ENCODE assay signal across 18 cellular contexts in genomic region chr11:44765676-44766075, GRCh38. TPM values are rescaled to one million over a fixed set of nuclear protein-coding genes. Genes with fewer than 3 reads are reported as not detected.
DNase-seq lines count a peak whose midpoint lies in the region; ATAC-seq and TF ChIP-seq lines count a peak whose summit lies in the region.
"Had no signal": no experiment of that assay in that cellular context is flagged by ENCODE, and none has a peak within 500 bp of the region (broad histone marks: within the 10 kb centered on the region; RNA-seq: fewer than 3 reads in every experiment).

No MANE protein-coding gene starts in this region.

- H3K4me3 ChIP-seq in heart right ventricle, result no peak overlapping the region
- no peak overlapping the region for H3K4me3 ChIP-seq in colonic mucosa
- H3K4me3 ChIP-seq in muscle layer of duodenum (ENCODE audit: low read depth in 1 of 2, low read length in 2 of 2), result peak overlapping the region in 1 of 2 donors; percentile 15
- no peak overlapping the region for H3K4me3 ChIP-seq in transverse colon
- H3K4me3 ChIP-seq: mucosa of descending colon, psoas muscle, testis had no signal

- H3K9ac ChIP-seq in colonic mucosa (ENCODE audit: low read depth in 2 of 2, low read length in 2 of 2), result no peak overlapping the region

- in situ Hi-C loops in transverse colon (cut with MboI; ENCODE audit: low pct_ligation_motif_present in 1 of 4, low pct_unique_long_range_greater_than_20kb in 1 of 4, low sequenced_read_pairs in 3 of 4), result no loop called here

- ATAC-seq in heart right ventricle, result no peak
- no peak for ATAC-seq in Right ventricle myocardium inferior
- ATAC-seq: activated CD8-positive, alpha-beta memory T cell treated with anti-CD3 and anti-CD28 coated beads, Interleukin-2, amount 10 ng/mL, durations not matched to agents 7 days and 5 days; T-cell had no signal

- DNase-seq in heart right ventricle (no peak), Right ventricle myocardium inferior (ENCODE audit: missing footprints) (no peak), colonic mucosa (no peak), transverse colon (no peak), RKO (ENCODE audit: low spot score) (no peak), dedifferentiated amniotic fluid mesenchymal stem cell (ENCODE audit: extremely low spot score) (no peak), 8988T (no peak)
- DNase-seq: activated CD4-positive, CD25-positive, alpha-beta regulatory T cell; activated CD8-positive, alpha-beta memory T cell treated with anti-CD3 and anti-CD28 coated beads, Interleukin-2, amount 10 ng/mL, durations not matched to agents 7 days and 5 days; activated naive CD4-positive, alpha-beta T cell; COR-L47; NCI-H187 treated with DMSO at 0.1 percent for 48 hours; NCI-H526 treated with DMSO at 0.1 percent for 48 hours; T-cell had no signal

- H3K36me3 ChIP-seq in heart right ventricle (peaks cover 0 to 15% (median 0%) of the 10 kb centered on the region in 9 donors), colonic mucosa (no peaks in the 10 kb centered on the region), muscle layer of duodenum (ENCODE audit: control insufficient read depth in 1 of 2, insufficient read depth in 2 of 2, low read length in 2 of 2) (no peaks in the 10 kb centered on the region), transverse colon (no peaks in the 10 kb centered on the region)

- peaks cover 21 to 84% (median 69%) of the 10 kb centered on the region in 9 donors for H3K4me1 ChIP-seq in heart right ventricle
- H3K4me1 ChIP-seq in colonic mucosa, result no peaks in the 10 kb centered on the region
- peaks cover 25 to 44% of the 10 kb centered on the region in 2 donors for H3K4me1 ChIP-seq in muscle layer of duodenum (ENCODE audit: control insufficient read depth in 1 of 2, insufficient read depth in 2 of 2, low read length in 2 of 2)
- peaks cover 5 to 35% (median 22%) of the 10 kb centered on the region in 4 donors for H3K4me1 ChIP-seq in transverse colon

- intact Hi-C loops in heart right ventricle (cut with DNase I), result loop anchor here in 1 of 10 donors (5.0 kb wide), 1 partner anchor 127 kb away; no protein-coding TSS in a partner anchor
- intact Hi-C loops in Right ventricle myocardium inferior (cut with DNase I), result loop anchor here (2.0 kb wide), 3 partner anchors 39 to 201 kb away; partner anchors contain the start of genes CD82 and TSPAN18
- intact Hi-C loops in colonic mucosa (cut with DNase I), result no loop called here
- intact Hi-C loops in transverse colon (cut with DNase I; ENCODE audit: low total_unique reads), result no loop called here

- no peaks in the 10 kb centered on the region for H3K27me3 ChIP-seq in heart right ventricle
- H3K27me3 ChIP-seq in colonic mucosa, result no peaks in the 10 kb centered on the region
- H3K27me3 ChIP-seq in muscle layer of duodenum (ENCODE audit: low read depth, low read length), result no peaks in the 10 kb centered on the region
- H3K27me3 ChIP-seq in transverse colon, result no peaks in the 10 kb centered on the region
- H3K27me3 ChIP-seq: testis had no signal

- TF ChIP-seq CTCF in heart right ventricle (IDR thresholded peaks at IDR 0.05) (no peak), colonic mucosa (IDR thresholded peaks at IDR 0.05) (no peak), transverse colon (IDR thresholded peaks at IDR 0.05) (no peak)

- WGBS in heart right ventricle, 2 donors, result 58 to 77% methylated on average over 3 of the region's 3 CpGs
- WGBS in transverse colon (ENCODE audit: low coverage in 1 of 2), 2 donors, result 82 to 92% methylated on average over 2 to 3 of the region's 3 CpGs

- TF ChIP-seq EP300 in transverse colon (IDR thresholded peaks at IDR 0.05; ENCODE audit: low read depth), result no peak

- H3K27ac ChIP-seq in heart right ventricle (peak overlapping the region; percentile 81 to 92 (median 87)), colonic mucosa (peak overlapping the region; percentile 58), muscle layer of duodenum (ENCODE audit: low read length) (peak overlapping the region; percentile 90), transverse colon (peak overlapping the region; percentile 74 to 84 (median 80))

- H3K9me3 ChIP-seq in heart right ventricle, result peaks cover 0 to 11% (median 3%) of the 10 kb centered on the region in 11 donors
- H3K9me3 ChIP-seq in colonic mucosa, result no peaks in the 10 kb centered on the region
- H3K9me3 ChIP-seq in muscle layer of duodenum (ENCODE audit: control insufficient read depth in 1 of 2, low read length in 2 of 2), result no peaks in the 10 kb centered on the region
- no peaks in the 10 kb centered on the region for H3K9me3 ChIP-seq in transverse colon
- H3K9me3 ChIP-seq: mucosa of descending colon, psoas muscle, testis had no signal

- TF ChIP-seq POLR2A in transverse colon (IDR thresholded peaks at IDR 0.05), result no peak

RNA-seq across cellular contexts. Expression of gene TSPAN18, which starts 38.9 kb away (rescaled TPM):
- 100 to 1,000 TPM in 4 of 10 donors, 10 to 100 TPM in 6; 74.2 to 140 (median 95.2) TPM for total RNA-seq in heart right ventricle
- polyA plus RNA-seq in heart right ventricle, result 10 to 100 TPM; 37.7 to 42.6 TPM
- total RNA-seq in Right ventricle myocardium inferior, result 115 TPM
- total RNA-seq in colonic mucosa, result 10 to 100 TPM in 1 of 2 donors, 1 to 10 TPM in 1; 3.4 to 13.4 TPM
- 10 to 100 TPM in 1 of 4 donors, 1 to 10 TPM in 3; 2.6 to 28.9 (median 4.9) TPM for total RNA-seq in transverse colon
